18 cellular contexts compared by ENCODE assay signal in genomic region chr20:34806255-34806654, GRCh38. TPM values are rescaled to one million over a fixed set of nuclear protein-coding genes. Genes with fewer than 3 reads are reported as not detected.
DNase-seq lines count a peak whose midpoint lies in the region; ATAC-seq and TF ChIP-seq lines count a peak whose summit lies in the region.
"Had no signal": no experiment of that assay in that cellular context is flagged by ENCODE, and none has a peak within 500 bp of the region (broad histone marks: within the 10 kb centered on the region; RNA-seq: fewer than 3 reads in every experiment).

No MANE protein-coding gene starts in this region.

- H3K9me2 ChIP-seq in OCI-LY7 (ENCODE audit: insufficient read depth, low read length), result no peaks in the 10 kb centered on the region

- H3K4me1 ChIP-seq in HEK293 (ENCODE audit: control insufficient read depth, insufficient read depth, low read length), result peaks cover 7% of the 10 kb centered on the region; the same call in 1 of the 2 replicates
- no peaks in the 10 kb centered on the region for H3K4me1 ChIP-seq in OCI-LY7 (ENCODE audit: insufficient read depth, low read length, poor library complexity, severe bottlenecking)

- POLR2A ChIA-PET in HEK293 (lab: Yijun Ruan, JAX), result no interaction called here
- POLR2A ChIA-PET in OCI-LY7 (lab: Charles Lee), result no interaction called here

- H3K27ac ChIP-seq in HEK293 (ENCODE audit: extremely low read depth, low read depth, low read length), result no peak overlapping the region
- H3K27ac ChIP-seq in OCI-LY7 (ENCODE audit: low read depth, low read length, poor library complexity, severe bottlenecking), result no peak overlapping the region
- peak overlapping the region; percentile 14; the same call in 1 of the 2 replicates for H3K27ac ChIP-seq in WERI-Rb-1

- H3K27me3 ChIP-seq in WERI-Rb-1 (ENCODE audit: insufficient read depth, low read depth, severe bottlenecking), result no peaks in the 10 kb centered on the region
- H3K27me3 ChIP-seq: BLaER1 treated with 17β-estradiol and CSF1 and Interleukin-3, amounts not matched to agents 10 nM and 100 nM had no signal

- no peak overlapping the region for H2AFZ ChIP-seq in OCI-LY7 (ENCODE audit: low read length)

- H4K20me1 ChIP-seq in OCI-LY7 (ENCODE audit: insufficient read depth, low read length), result no peaks in the 10 kb centered on the region; the same call in 1 of the 2 replicates

- TF ChIP-seq CTCF in HEK293 (tag by site-specific recombination; IDR thresholded peaks at IDR 0.05) (no peak), OCI-LY7 (conservative IDR thresholded peaks at IDR 0.05; ENCODE audit: low read length) (no peak), WERI-Rb-1 (IDR thresholded peaks at IDR 0.05; ENCODE audit: low read depth, low read length) (no peak)

- H3K4me1 Mint-ChIP-seq in stimulated activated effector memory CD8-positive, alpha-beta T cell treated with anti-CD3 and anti-CD28 coated beads, Interleukin-12 subunit alpha, Interleukin-12 subunit beta, amount 100 ng/mL, for 72 hours, result peaks cover 32% of the 10 kb centered on the region

- DNase-seq in OCI-LY7 (ENCODE audit: low spot score) (no peak), WERI-Rb-1 (no peak), COLO829 (ENCODE audit: low spot score) (no peak), NCI-H1694 (lab: John Stamatoyannopoulos, UW) (no peak)
- DNase-seq in stimulated activated effector memory CD8-positive, alpha-beta T cell treated with anti-CD3 and anti-CD28 coated beads, Interleukin-12 subunit alpha, Interleukin-12 subunit beta, amount 100 ng/mL, for 72 hours (ENCODE audit: low spot score in 2 of 2), result no peak
- DNase-seq: CD8-positive, alpha-beta T cell; DMS79; H7; NCI-H1105 treated with DMSO at 0.1 percent for 48 hours; NCI-H1694 treated with DMSO at 0.1 percent for 48 hours; NCI-H2227 treated with DMSO at 0.1 percent for 48 hours; NCI-H510A treated with DMSO at 0.1 percent for 48 hours; NCI-H774; SW 1271 had no signal

- TSS peak; percentile 53 for BruUV-seq in OCI-LY7 (replicated peaks; lab: Mats Ljungman, UMichigan)

- intact Hi-C loops in OCI-LY7 (cut with micrococcal nuclease; ENCODE audit: unreplicated experiment), result no loop called here

- H3K36me3 Mint-ChIP-seq in stimulated activated effector memory CD8-positive, alpha-beta T cell treated with anti-CD3 and anti-CD28 coated beads, Interleukin-12 subunit alpha, Interleukin-12 subunit beta, amount 100 ng/mL, for 72 hours, result peaks cover 32% of the 10 kb centered on the region

- H3K27ac Mint-ChIP-seq in stimulated activated effector memory CD8-positive, alpha-beta T cell treated with anti-CD3 and anti-CD28 coated beads, Interleukin-12 subunit alpha, Interleukin-12 subunit beta, amount 100 ng/mL, for 72 hours, result peak overlapping the region; percentile 67
- H3K27ac Mint-ChIP-seq: CD8-positive, alpha-beta T cell had no signal

- no peak overlapping the region for H3K4me3 Mint-ChIP-seq in stimulated activated effector memory CD8-positive, alpha-beta T cell treated with anti-CD3 and anti-CD28 coated beads, Interleukin-12 subunit alpha, Interleukin-12 subunit beta, amount 100 ng/mL, for 72 hours
- H3K4me3 Mint-ChIP-seq: CD8-positive, alpha-beta T cell had no signal

- no peak for ATAC-seq in stimulated activated effector memory CD8-positive, alpha-beta T cell treated with anti-CD3 and anti-CD28 coated beads, Interleukin-12 subunit alpha, Interleukin-12 subunit beta, amount 100 ng/mL, for 72 hours
- no peak for ATAC-seq in GM19463 (IDR thresholded peaks at IDR 0.05; ENCODE audit: unreplicated experiment)
- ATAC-seq: CD8-positive, alpha-beta T cell; Right ventricle myocardium inferior had no signal

- CTCF ChIA-PET in HEK293 (lab: Yijun Ruan, JAX) (no interaction called here), OCI-LY7 (lab: Charles Lee; ENCODE audit: unreplicated experiment) (no interaction called here)

- peaks cover 7% of the 10 kb centered on the region; the same call in 1 of the 2 replicates for H3K79me2 ChIP-seq in OCI-LY7 (ENCODE audit: insufficient read depth, low read depth, low read length)

- H3K9me3 ChIP-seq in HEK293 (ENCODE audit: control insufficient read depth, insufficient read depth, low read depth, low read length) (no peaks in the 10 kb centered on the region), OCI-LY7 (ENCODE audit: low read length) (no peaks in the 10 kb centered on the region), WERI-Rb-1 (ENCODE audit: severe bottlenecking) (no peaks in the 10 kb centered on the region)

- H3K4me3 ChIP-seq in HEK293 (ENCODE audit: low read depth, low read length) (no peak overlapping the region), OCI-LY7 (ENCODE audit: low read depth, low read length, poor library complexity, severe bottlenecking) (no peak overlapping the region), WERI-Rb-1 (ENCODE audit: low read depth, low read length) (no peak overlapping the region)
- H3K4me3 ChIP-seq: BLaER1 treated with 17β-estradiol and CSF1 and Interleukin-3, amounts not matched to agents 10 nM and 100 nM had no signal

- H3K36me3 ChIP-seq in HEK293 (ENCODE audit: control insufficient read depth in 2 of 2, insufficient read depth in 1 of 2, low read length in 2 of 2) (peaks cover 0 to 6% of the 10 kb centered on the region in 2 experiments; a peak in 1 of 3 replicates), OCI-LY7 (ENCODE audit: insufficient read depth, low read length) (no peaks in the 10 kb centered on the region), WERI-Rb-1 (no peaks in the 10 kb centered on the region; the same call in 1 of the 2 replicates)

- no peak overlapping the region for H3K4me2 ChIP-seq in OCI-LY7 (ENCODE audit: low read length)

- no peaks in the 10 kb centered on the region for H3K9me3 Mint-ChIP-seq in stimulated activated effector memory CD8-positive, alpha-beta T cell treated with anti-CD3 and anti-CD28 coated beads, Interleukin-12 subunit alpha, Interleukin-12 subunit beta, amount 100 ng/mL, for 72 hours
- H3K9me3 Mint-ChIP-seq: CD8-positive, alpha-beta T cell had no signal

TF ChIP-seq in HEK293, 187 proteins besides CTCF, POLR2A, EP300 and RAD21:
- TF ChIP-seq ZNF19 (tag by site-specific recombination; IDR thresholded peaks at IDR 0.05; ENCODE audit: low read depth) (no peak), TRIM28 (IDR thresholded peaks at IDR 0.05; ENCODE audit: borderline replicate concordance, low read length) (0 out of 2 replicates have a peak, but pooled peaks have one; percentile 36)
TF ChIP-seq in HEK293: peak in this region for 1.

RNA-seq across cellular contexts. Expression of gene NCOA6, which starts 19.2 kb away (rescaled TPM):
- 8.8 and 13.1 TPM in 2 replicates for total RNA-seq in OCI-LY7 (2014; rRNA removed; shearing (Covaris generic))
- 24.4 and 26.5 TPM in 2 replicates for total RNA-seq in OCI-LY7 (2022)
